Comparison of ENCODE assay signal across 21 cellular contexts in genomic region chr15:93459396-93459795, GRCh38.
A peak's percentile ranks its signal among the peaks of the same experiment; 100 is the strongest.
DNase-seq lines count a peak whose midpoint lies in the region; ATAC-seq, FAIRE-seq and TF ChIP-seq lines count a peak whose summit lies in the region.
"Had no signal": no experiment of that assay in that cellular context is flagged by ENCODE, and none has a peak within 500 bp of the region (broad histone marks: within the 10 kb centered on the region; RNA-seq: fewer than 3 reads in every experiment).

No MANE protein-coding gene starts in this region.

- intact Hi-C loops in A673 (cut with micrococcal nuclease; ENCODE audit: unreplicated experiment): no loop called here
- intact Hi-C loops in gastrocnemius medialis (cut with DNase I; ENCODE audit: low total_unique reads): no loop called here

- no peaks in the 10 kb centered on the region for H3K36me3 ChIP-seq in A673 (ENCODE audit: insufficient read depth, low read length, poor library complexity, severe bottlenecking)
- no peaks in the 10 kb centered on the region for H3K36me3 ChIP-seq in gastrocnemius medialis
- H3K36me3 ChIP-seq: BLaER1 treated with 17β-estradiol and CSF1 and Interleukin-3, amounts not matched to agents 10 nM and 100 nM had no signal

- TF ChIP-seq POLR2A in gastrocnemius medialis (IDR thresholded peaks at IDR 0.05) (no peak), H54 (IDR thresholded peaks at IDR 0.05; ENCODE audit: low read depth, low read length) (no peak)

- H3K27me3 ChIP-seq in A673 (replicated peaks; ENCODE audit: insufficient read depth, low read depth, low read length, poor library complexity) (no peaks in the 10 kb centered on the region), gastrocnemius medialis (no peaks in the 10 kb centered on the region)
- H3K27me3 ChIP-seq: BLaER1 treated with 17β-estradiol and CSF1 and Interleukin-3, amounts not matched to agents 10 nM and 100 nM had no signal

- CTCF ChIA-PET in A673 (lab: Charles Lee): no interaction called here

- H3K9me3 ChIP-seq in A673 (ENCODE audit: low read depth, low read length, poor library complexity, severe bottlenecking) (no peaks in the 10 kb centered on the region), gastrocnemius medialis (no peaks in the 10 kb centered on the region)
- H3K9me3 ChIP-seq: A549; BLaER1 treated with 17β-estradiol and CSF1 and Interleukin-3, amounts not matched to agents 10 nM and 100 nM; Caco-2 had no signal

- in situ Hi-C loops in gastrocnemius medialis (cut with MboI; ENCODE audit: low sequenced_read_pairs in 4 of 4): loop anchor here in 1 of 4 donors (25.0 kb wide), 2 partner anchors 372 to 647 kb away; partner anchors contain the start of gene RGMA

- DNase-seq in A673 (ENCODE audit: low spot score): peak; percentile 44
- DNase-seq in globus pallidus (ENCODE audit: low spot score): peak; percentile 17
- peak; percentile 19 for DNase-seq in pons (ENCODE audit: low spot score)
- DNase-seq in gastrocnemius medialis: peak; percentile 83 to 92
- DNase-seq in H54 (ENCODE audit: insufficient read length, low spot score): no peak
- DNase-seq in GM19240 (ENCODE audit: insufficient read length, low spot score): no peak
- DNase-seq: Caco-2; CD4-positive, CD25-positive, alpha-beta regulatory T cell; CD8-positive, alpha-beta memory T cell; DMS153; DMS79 treated with DMSO at 0.1 percent for 48 hours; GF-D8; H9; IMR-90 had no signal

- H3K4me1 ChIP-seq in A673 (ENCODE audit: insufficient read depth, low read length, poor library complexity, severe bottlenecking) (no peaks in the 10 kb centered on the region), gastrocnemius medialis (peaks cover 19 to 25% of the 10 kb centered on the region in 2 donors)
- H3K4me1 ChIP-seq: A549, Caco-2 had no signal

- POLR2A ChIA-PET in A673 (lab: Charles Lee; ENCODE audit: low non-redundant PET): interaction anchor here (0.7 kb wide), 1 partner anchor 37 kb away, joined by 3 read pairs; no protein-coding TSS in a partner anchor

- no TSS peak for BruUV-seq in A673 (replicated peaks; lab: Mats Ljungman, UMichigan)

- FAIRE-seq in H54 (lab: Jason Lieb, UNC): no peak
- FAIRE-seq: A549, HTR-8/SVneo, K562 had no signal

- ATAC-seq in gastrocnemius medialis (peak; percentile 90 to 91), GM19452 (IDR thresholded peaks at IDR 0.05; ENCODE audit: unreplicated experiment) (no peak)
- ATAC-seq: A549, GM23338, K562 had no signal

- H3K4me3 ChIP-seq in A673 (ENCODE audit: low read depth, low read length, poor library complexity, severe bottlenecking): no peak overlapping the region
- no peak overlapping the region for H3K4me3 ChIP-seq in gastrocnemius medialis
- H3K4me3 ChIP-seq: A549; BLaER1 treated with 17β-estradiol and CSF1 and Interleukin-3, amounts not matched to agents 10 nM and 100 nM; GM23338; K562 had no signal

- H3K27ac ChIP-seq in A673 (ENCODE audit: low read depth, low read length, poor library complexity, severe bottlenecking) (no peak overlapping the region), gastrocnemius medialis (peak overlapping the region; percentile 58 to 89 (median 80))
- H3K27ac ChIP-seq: 22Rv1; A549; BLaER1 treated with 17β-estradiol and CSF1 and Interleukin-3, amounts not matched to agents 10 nM and 100 nM had no signal

- TF ChIP-seq CTCF in A673 (conservative IDR thresholded peaks at IDR 0.05; ENCODE audit: low read depth, low read length) (no peak), gastrocnemius medialis (IDR thresholded peaks at IDR 0.05 in 4 of 5, conservative IDR thresholded peaks at IDR 0.05 in 1 of 5) (no peak)

Comparison
In these comparisons a context has a peak if more than half of its experiments do, and no peak if none do; other contexts are left out.
1. DNase-seq: peak in A673 (single experiment), globus pallidus (single experiment), pons (single experiment) and gastrocnemius medialis (2 of 2); none in H54 (single experiment) and GM19240 (single experiment).